10 cellular contexts compared by ENCODE assay signal in the genomic region with DNA sequence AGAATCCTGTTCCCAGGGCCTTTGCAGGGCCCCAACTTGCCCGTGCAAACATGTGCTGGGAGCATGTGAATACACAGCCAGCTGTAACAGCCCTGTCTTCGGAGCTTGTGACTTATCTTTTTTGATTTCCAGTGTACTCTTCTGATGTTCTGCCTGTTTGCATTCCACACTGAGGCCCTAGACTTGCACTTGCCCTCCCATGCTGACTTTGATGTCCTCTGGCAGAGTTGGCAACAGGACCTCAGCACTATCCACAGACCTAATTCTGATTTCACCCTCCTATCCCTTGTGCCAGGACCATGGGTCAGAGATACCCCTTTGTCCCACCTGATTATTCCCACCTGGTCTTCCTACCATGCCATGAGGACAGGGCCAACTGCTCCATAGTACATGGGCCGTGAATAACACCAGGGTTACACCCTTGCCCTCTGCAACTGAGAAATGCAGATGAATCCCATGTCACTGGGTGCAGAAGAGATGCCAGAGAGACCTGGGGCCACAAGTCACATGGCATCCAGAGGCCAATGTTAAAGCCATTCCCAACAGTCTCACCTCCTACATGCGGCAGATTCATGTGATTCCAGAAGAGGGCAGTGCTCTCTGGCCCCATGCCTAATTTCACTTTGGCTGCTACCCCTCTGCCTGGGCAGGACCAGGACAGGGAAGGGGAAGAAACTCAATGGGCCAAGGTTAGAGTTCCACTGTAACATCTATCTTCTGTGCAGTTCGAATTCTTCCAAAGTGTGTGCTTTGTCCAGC. TPM values are rescaled to one million over a fixed set of nuclear protein-coding genes. Genes with fewer than 3 reads are reported as not detected.
DNase-seq lines count a peak whose midpoint lies in the region; FAIRE-seq and TF ChIP-seq lines count a peak whose summit lies in the region.
"Had no signal": no experiment of that assay in that cellular context is flagged by ENCODE, and none has a peak within 500 bp of the region (broad histone marks: within the 10 kb centered on the region; RNA-seq: fewer than 3 reads in every experiment).

No MANE protein-coding gene starts in this region.

- H3K27me3 ChIP-seq in dorsolateral prefrontal cortex: no peaks in the 10 kb centered on the region

- intact Hi-C loops in dorsolateral prefrontal cortex (cut with DNase I): no loop called here

- DNase-seq in D721Med (ENCODE audit: insufficient read length, low spot score) (no peak), LNCaP clone FGC (ENCODE audit: low read depth) (no peak), dorsolateral prefrontal cortex (no peak), midbrain (lab: John Stamatoyannopoulos, UW) (peak; percentile 25), OCI-M2 (lab: John Stamatoyannopoulos, UW; ENCODE audit: unreplicated experiment) (no peak), G401 (ENCODE audit: low spot score) (no peak), GM20000 (ENCODE audit: low spot score) (no peak), NCI-H524 (lab: John Stamatoyannopoulos, UW) (no peak)
- DNase-seq: cerebellar nuclear complex; NK-92 treated with Interleukin-12 subunit alpha and Interleukin-12 subunit beta, amount 100 ng/mL, for 24 hours had no signal

- H3K27ac ChIP-seq in dorsolateral prefrontal cortex: peak overlapping the region in 1 of 59 donors; percentile 5

- FAIRE-seq in D721Med (lab: Jason Lieb, UNC): no peak

- in situ Hi-C loops in G401 (cut with HindIII; ENCODE audit: low sequenced_read_pairs): no loop called here

- H3K4me3 ChIP-seq in LNCaP clone FGC (ENCODE audit: low read depth, low read length) (no peak overlapping the region), dorsolateral prefrontal cortex (no peak overlapping the region)

- TF ChIP-seq CTCF in D721Med (IDR thresholded peaks at IDR 0.05; ENCODE audit: insufficient read depth, missing control alignments) (peak; percentile 17), LNCaP clone FGC (IDR thresholded peaks at IDR 0.05; ENCODE audit: control insufficient read depth, extremely low read depth, insufficient read depth) (peak; percentile 37), dorsolateral prefrontal cortex (IDR thresholded peaks at IDR 0.05 in 54 of 56, conservative IDR thresholded peaks at IDR 0.05 in 2 of 56; ENCODE audit: low read depth in 1 of 56, partially characterized antibody in 56 of 56) (peak in 51 of 56 donors; percentile 20 to 70 (median 44)), GM20000 (IDR thresholded peaks at IDR 0.05; ENCODE audit: extremely low read depth, missing control alignments) (no peak)

RNA-seq across cellular contexts. Expression of a gene that starts 43.0 kb away (rescaled TPM):
- 100 to 1,000 TPM; 200 to 387 (median 298) TPM for total RNA-seq in dorsolateral prefrontal cortex
- 77.4 and 101 TPM in 2 replicates for total RNA-seq in G401 (2014; rRNA removed; shearing (Covaris generic))
